Comparison of ENCODE assay signal across 8 cellular contexts in the genomic region with DNA sequence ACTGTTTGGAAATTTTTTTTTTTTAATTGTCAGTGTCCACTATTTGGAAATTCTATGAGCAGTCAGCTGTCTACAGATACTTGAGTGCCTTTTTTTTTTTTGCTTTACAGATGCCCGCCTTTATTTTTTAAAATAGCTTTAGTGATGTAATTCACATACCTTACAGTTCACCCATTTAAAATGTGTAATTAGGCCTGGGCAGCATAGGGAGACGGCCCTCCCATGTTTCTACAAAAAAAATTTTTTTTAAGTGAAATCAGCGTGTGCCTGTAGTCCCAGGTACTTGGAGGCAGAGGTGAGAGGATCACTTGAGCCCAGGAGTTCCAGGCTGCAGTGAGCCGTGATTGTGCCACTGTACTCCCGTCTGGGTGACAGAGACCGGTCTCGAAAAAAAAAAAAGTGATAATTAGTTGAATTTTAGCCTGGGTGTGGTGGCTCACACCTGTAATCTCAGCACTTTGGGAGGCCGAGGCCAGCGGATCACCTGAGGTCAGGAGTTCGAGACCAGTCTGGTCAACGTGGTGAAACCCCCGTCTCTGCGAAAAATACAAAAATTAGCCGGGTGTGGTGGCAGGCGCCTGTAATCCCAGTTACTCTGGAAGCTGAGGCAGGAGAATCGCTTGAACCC. TPM values are rescaled to one million over a fixed set of nuclear protein-coding genes. Genes with fewer than 3 reads are reported as not detected.
DNase-seq lines count a peak whose midpoint lies in the region; ATAC-seq and TF ChIP-seq lines count a peak whose summit lies in the region.

No MANE protein-coding gene starts in this region.

- intact Hi-C loops in psoas muscle (cut with DNase I): no loop called here

- H3K9ac ChIP-seq in fibroblast of lung (ENCODE audit: insufficient read depth, low read length): no peak overlapping the region

- H3K79me2 ChIP-seq in fibroblast of lung (ENCODE audit: control insufficient read depth, insufficient read depth, low read length): peaks cover 42% of the 10 kb centered on the region

- H3K9me3 ChIP-seq in RWPE2 (ENCODE audit: severe bottlenecking): no peaks in the 10 kb centered on the region
- H3K9me3 ChIP-seq in fibroblast of lung (ENCODE audit: control insufficient read depth, insufficient read depth, low read depth, low read length): no peaks in the 10 kb centered on the region
- no peaks in the 10 kb centered on the region for H3K9me3 ChIP-seq in psoas muscle

- H4K20me1 ChIP-seq in fibroblast of lung (ENCODE audit: control insufficient read depth, extremely low read depth, insufficient read depth, low read length): no peaks in the 10 kb centered on the region

- no peak for ATAC-seq in RWPE2 (ENCODE audit: low read depth)
- ATAC-seq in psoas muscle: no peak

- 78 to 83% (median 79%) methylated on average over 16 of the region's 16 CpGs for WGBS in psoas muscle, 3 donors

- TF ChIP-seq CTCF in GM06990 (IDR thresholded peaks at IDR 0.05; ENCODE audit: insufficient read depth, low read length, poor library complexity, severe bottlenecking) (no peak), RWPE2 (IDR thresholded peaks at IDR 0.05; ENCODE audit: poor library complexity, severe bottlenecking) (no peak), fibroblast of lung (conservative IDR thresholded peaks at IDR 0.05 in 1 of 2, IDR thresholded peaks at IDR 0.05 in 1 of 2; ENCODE audit: low read depth in 1 of 2, low read length in 2 of 2) (no peak), psoas muscle (IDR thresholded peaks at IDR 0.05) (no peak)

- H3K27ac ChIP-seq in RWPE2 (ENCODE audit: poor library complexity, severe bottlenecking) (peak overlapping the region; percentile 93), fibroblast of lung (ENCODE audit: insufficient read depth, low read length) (peak overlapping the region; percentile 91), psoas muscle (peak overlapping the region; percentile 98)

- no peaks in the 10 kb centered on the region for H3K27me3 ChIP-seq in GM06990 (replicated peaks; ENCODE audit: control insufficient read depth, insufficient read depth, low read length)
- no peaks in the 10 kb centered on the region for H3K27me3 ChIP-seq in RWPE2 (ENCODE audit: insufficient read depth, poor library complexity, severe bottlenecking)
- no peaks in the 10 kb centered on the region for H3K27me3 ChIP-seq in fibroblast of lung (ENCODE audit: control insufficient read depth, insufficient read depth, low read length)
- H3K27me3 ChIP-seq in psoas muscle (ENCODE audit: insufficient read depth in 3 of 3, low read length in 2 of 3): no peaks in the 10 kb centered on the region

- H3K4me1 ChIP-seq in RWPE2 (ENCODE audit: insufficient read depth, poor library complexity, severe bottlenecking) (peaks cover 15% of the 10 kb centered on the region), fibroblast of lung (ENCODE audit: control insufficient read depth, extremely low read depth, insufficient read depth, low read length) (no peaks in the 10 kb centered on the region), psoas muscle (peaks cover 14% of the 10 kb centered on the region)

- peak overlapping the region; percentile 77 for H3K4me3 ChIP-seq in GM06990 (replicated peaks; ENCODE audit: low read depth, low read length)
- peak overlapping the region; percentile 71 for H3K4me3 ChIP-seq in RWPE2 (ENCODE audit: severe bottlenecking)
- H3K4me3 ChIP-seq in fibroblast of lung (replicated peaks in 1 of 4; ENCODE audit: control extremely low read depth in 1 of 4, insufficient read depth in 1 of 4, low read depth in 3 of 4, low read length in 4 of 4): peak overlapping the region in 3 of 4 experiments; percentile 51 to 89 (median 70)
- H3K4me3 ChIP-seq in psoas muscle: peak overlapping the region; percentile 79

- H2AFZ ChIP-seq in fibroblast of lung (ENCODE audit: low read length): no peak overlapping the region

- no peaks in the 10 kb centered on the region for H3K36me3 ChIP-seq in GM06990 (ENCODE audit: control insufficient read depth, insufficient read depth, low read length)
- H3K36me3 ChIP-seq in RWPE2 (ENCODE audit: low read depth): no peaks in the 10 kb centered on the region
- no peaks in the 10 kb centered on the region for H3K36me3 ChIP-seq in fibroblast of lung (ENCODE audit: control insufficient read depth, insufficient read depth, low read length)
- H3K36me3 ChIP-seq in psoas muscle (ENCODE audit: insufficient read depth in 1 of 2, low read depth in 1 of 2): no peaks in the 10 kb centered on the region

- H3K4me2 ChIP-seq in fibroblast of lung (ENCODE audit: extremely low read depth, insufficient read depth, low read length): peak overlapping the region; percentile 94

- DNase-seq in GM06990 (ENCODE audit: extremely low read depth, insufficient read length) (peak; percentile 41), RWPE2 (ENCODE audit: low spot score) (no peak), fibroblast of lung (ENCODE audit: low read depth in 2 of 2) (peak in 1 of 2 donors; percentile 53), psoas muscle (no peak), NCI-H1436 treated with DMSO at 0.1 percent for 48 hours (lab: John Stamatoyannopoulos, UW) (no peak), SIG-M5 (lab: John Stamatoyannopoulos, UW) (no peak), NCI-H524 (lab: John Stamatoyannopoulos, UW) (no peak), HuH-7 (ENCODE audit: low spot score) (no peak)

RNA-seq across cellular contexts. Expression of a gene that starts 1.5 kb away (rescaled TPM):
- 36.2 and 37.5 TPM in 2 replicates for total RNA-seq in fibroblast of lung
- polyA plus RNA-seq in fibroblast of lung: 22.6 and 22.8 TPM in 2 replicates
- 12.0 and 13.0 TPM in 2 replicates for polyA plus RNA-seq in fibroblast of lung (2012)
- 54.2 and 92.5 TPM in 2 replicates for polyA minus RNA-seq in fibroblast of lung (ENCODE audit: low replicate concordance)
- total RNA-seq in psoas muscle: 10 to 100 TPM; 22.6 to 27.9 (median 23.8) TPM
- polyA plus RNA-seq in psoas muscle: 10 to 100 TPM; 21.1 to 25.4 (median 25.2) TPM
